ENCODE assay signal across 14 cellular contexts in genomic region chr1:246788895-246789338, GRCh38.
DNase-seq lines count a peak whose midpoint lies in the region.
"Had no signal": no experiment of that assay in that cellular context is flagged by ENCODE, and none has a peak within 500 bp of the region (broad histone marks: within the 10 kb centered on the region; RNA-seq: fewer than 3 reads in every experiment).

No MANE protein-coding gene starts in this region.

- peaks cover 8% of the 10 kb centered on the region for H3K27me3 Mint-ChIP-seq in dendritic cell treated with granulocyte-macrophage colony-stimulating factor and Interleukin-4, amounts not matched to agents 40 ng/mL and 50 ng/mL, for 4 days

- intact Hi-C loops in dendritic cell treated with granulocyte-macrophage colony-stimulating factor and Interleukin-4, amounts not matched to agents 40 ng/mL and 50 ng/mL, for 4 days (cut with micrococcal nuclease): no loop called here

- no peaks in the 10 kb centered on the region for H3K36me3 Mint-ChIP-seq in dendritic cell treated with granulocyte-macrophage colony-stimulating factor and Interleukin-4, amounts not matched to agents 40 ng/mL and 50 ng/mL, for 4 days (ENCODE audit: low read depth)

- H3K4me3 ChIP-seq in H7 (ENCODE audit: insufficient read depth, low read depth, low read length) (no peak overlapping the region), skeletal muscle cell (ENCODE audit: low read depth, low read length) (peak overlapping the region; percentile 30)
- H3K4me3 ChIP-seq: body of pancreas had no signal

- peak; percentile 84 for DNase-seq in H7
- DNase-seq in left kidney (ENCODE audit: low read depth, low spot score): peak; percentile 71
- no peak for DNase-seq in skeletal muscle cell (ENCODE audit: low read depth)
- DNase-seq in AG08395 (ENCODE audit: low spot score): no peak
- no peak for DNase-seq in NCI-H748 (lab: John Stamatoyannopoulos, UW; ENCODE audit: unreplicated experiment)
- DNase-seq in NCI-H345 treated with DMSO at 0.1 percent for 48 hours (lab: John Stamatoyannopoulos, UW; ENCODE audit: unreplicated experiment): no peak
- no peak for DNase-seq in DMS79 (lab: John Stamatoyannopoulos, UW)
- DNase-seq: activated CD4-positive, alpha-beta T cell treated with anti-CD3 and anti-CD28 coated beads for 48 hours; body of pancreas; COR-L47; NCI-H2029; SHP77 treated with DMSO at 0.1 percent for 48 hours had no signal

- H3K9me3 Mint-ChIP-seq in dendritic cell treated with granulocyte-macrophage colony-stimulating factor and Interleukin-4, amounts not matched to agents 40 ng/mL and 50 ng/mL, for 4 days: peaks cover 8% of the 10 kb centered on the region

- peaks cover 33% of the 10 kb centered on the region for H3K4me1 Mint-ChIP-seq in dendritic cell treated with granulocyte-macrophage colony-stimulating factor and Interleukin-4, amounts not matched to agents 40 ng/mL and 50 ng/mL, for 4 days (ENCODE audit: low read depth)

- no peaks in the 10 kb centered on the region for H3K36me3 ChIP-seq in H7 (replicated peaks; ENCODE audit: control insufficient read depth, insufficient read depth, low read length)
- H3K36me3 ChIP-seq: pancreas had no signal

- no peaks in the 10 kb centered on the region; the same call in 1 of the 2 replicates for H3K27me3 ChIP-seq in H7 (ENCODE audit: control insufficient read depth, insufficient read depth, low read length)

- H3K27ac Mint-ChIP-seq in dendritic cell treated with granulocyte-macrophage colony-stimulating factor and Interleukin-4, amounts not matched to agents 40 ng/mL and 50 ng/mL, for 4 days: peak overlapping the region; percentile 41

- peak overlapping the region; percentile 42 for H3K4me3 Mint-ChIP-seq in dendritic cell treated with granulocyte-macrophage colony-stimulating factor and Interleukin-4, amounts not matched to agents 40 ng/mL and 50 ng/mL, for 4 days

Comparison
In these comparisons a context has a peak if more than half of its experiments do, and no peak if none do; other contexts are left out.
1. DNase-seq: peak in H7 (single experiment) and left kidney (single experiment); none in skeletal muscle cell (single experiment), AG08395 (single experiment), NCI-H748 (single experiment), NCI-H345 treated with DMSO at 0.1 percent for 48 hours (single experiment) and DMS79 (single experiment).